Comparison of ENCODE assay signal across 14 cellular contexts in genomic region chr10:79318369-79318768, GRCh38. TPM values are rescaled to one million over a fixed set of nuclear protein-coding genes. Genes with fewer than 3 reads are reported as not detected.
A peak's percentile ranks its signal among the peaks of the same experiment; 100 is the strongest.
DNase-seq lines count a peak whose midpoint lies in the region; ATAC-seq and TF ChIP-seq lines count a peak whose summit lies in the region.
"Had no signal": no experiment of that assay in that cellular context is flagged by ENCODE, and none has a peak within 500 bp of the region (broad histone marks: within the 10 kb centered on the region; RNA-seq: fewer than 3 reads in every experiment).

No MANE protein-coding gene starts in this region.

- H3K4me3 ChIP-seq in MM.1S (ENCODE audit: low read length) (peak overlapping the region; percentile 16; the same call in 1 of the 2 replicates), neutrophil (ENCODE audit: low read depth in 1 of 2, low read length in 1 of 2) (peak overlapping the region in 1 of 2 experiments; percentile 35)
- H3K4me3 ChIP-seq: adrenal gland had no signal

- no peak overlapping the region for H2AFZ ChIP-seq in MM.1S (ENCODE audit: low read length)

- peak overlapping the region; percentile 69 for H3K4me3 Mint-ChIP-seq in activated naive CD8-positive, alpha-beta T cell treated with anti-CD3 and anti-CD28 coated beads, Interleukin-2, amount 50 U/mL, for 24 hours

- peaks cover 3% of the 10 kb centered on the region for H3K27me3 Mint-ChIP-seq in activated naive CD8-positive, alpha-beta T cell treated with anti-CD3 and anti-CD28 coated beads, Interleukin-2, amount 50 U/mL, for 24 hours

- TF ChIP-seq CTCF in MM.1S (IDR thresholded peaks at IDR 0.05; ENCODE audit: low read length) (no peak), neutrophil (IDR thresholded peaks at IDR 0.05) (no peak)

- H3K27ac ChIP-seq in MM.1S (ENCODE audit: low read length) = peak overlapping the region; percentile 77; the same call in 1 of the 2 replicates
- peak overlapping the region; percentile 81 for H3K27ac ChIP-seq in neutrophil
- H3K27ac ChIP-seq: 22Rv1, WERI-Rb-1 had no signal

- H3K27me3 ChIP-seq in MM.1S (replicated peaks; ENCODE audit: insufficient read depth, low read length) = no peaks in the 10 kb centered on the region
- no peaks in the 10 kb centered on the region for H3K27me3 ChIP-seq in neutrophil
- H3K27me3 ChIP-seq: adrenal gland had no signal

- H3K4me1 ChIP-seq in MM.1S (ENCODE audit: low read length) (peaks cover 37% of the 10 kb centered on the region), neutrophil (ENCODE audit: control insufficient read depth in 1 of 2, insufficient read depth in 1 of 2, low read depth in 1 of 2, low read length in 1 of 2) (peaks cover 68 to 71% of the 10 kb centered on the region in 2 experiments)

- H3K27ac Mint-ChIP-seq in activated naive CD8-positive, alpha-beta T cell treated with anti-CD3 and anti-CD28 coated beads, Interleukin-2, amount 50 U/mL, for 24 hours = peak overlapping the region; percentile 94

- H3F3A ChIP-seq in MM.1S (ENCODE audit: insufficient read depth, low read length) = peaks cover 26% of the 10 kb centered on the region

- peak overlapping the region; percentile 48 for H3K9ac ChIP-seq in MM.1S (ENCODE audit: low read length)

- no peaks in the 10 kb centered on the region for H4K20me1 ChIP-seq in MM.1S (ENCODE audit: insufficient read depth, low read length)

- peaks cover 5% of the 10 kb centered on the region for H3K36me3 Mint-ChIP-seq in activated naive CD8-positive, alpha-beta T cell treated with anti-CD3 and anti-CD28 coated beads, Interleukin-2, amount 50 U/mL, for 24 hours (ENCODE audit: low read depth)

- no peak for ATAC-seq in activated naive CD8-positive, alpha-beta T cell treated with anti-CD3 and anti-CD28 coated beads, Interleukin-2, amount 50 U/mL, for 24 hours
- ATAC-seq in esophagus mucosa = no peak
- ATAC-seq: Panc1 had no signal

- H3K9me3 ChIP-seq in MM.1S (replicated peaks; ENCODE audit: insufficient read depth, low read length) (no peaks in the 10 kb centered on the region), neutrophil (no peaks in the 10 kb centered on the region)
- H3K9me3 ChIP-seq: adrenal gland had no signal

- H3K36me3 ChIP-seq in MM.1S (replicated peaks; ENCODE audit: insufficient read depth, low read length) = no peaks in the 10 kb centered on the region
- peaks cover 16% of the 10 kb centered on the region for H3K36me3 ChIP-seq in neutrophil

- peak; percentile 32 for DNase-seq in NK-92 treated with Interleukin-12 subunit alpha and Interleukin-12 subunit beta, amount 100 ng/mL, for 24 hours (lab: John Stamatoyannopoulos, UW)
- DNase-seq in NK-92 (lab: John Stamatoyannopoulos, UW; ENCODE audit: unreplicated experiment) (no peak), MM.1S (no peak), NCI-H2029 treated with DMSO at 0.1 percent for 48 hours (lab: John Stamatoyannopoulos, UW) (no peak), iPS-NIHi7 (ENCODE audit: extremely low spot score) (no peak)
- no peak for DNase-seq in activated naive CD8-positive, alpha-beta T cell treated with anti-CD3 and anti-CD28 coated beads, Interleukin-2, amount 50 U/mL, for 24 hours
- DNase-seq: effector CD8-positive, alpha-beta T cell; NCI-H187; WERI-Rb-1 had no signal

- peak overlapping the region; percentile 80 for H3K4me2 ChIP-seq in MM.1S (ENCODE audit: low read depth, low read length)

- H3K4me1 Mint-ChIP-seq in activated naive CD8-positive, alpha-beta T cell treated with anti-CD3 and anti-CD28 coated beads, Interleukin-2, amount 50 U/mL, for 24 hours = peaks cover 76% of the 10 kb centered on the region

- H3K9me2 ChIP-seq in MM.1S (replicated peaks; ENCODE audit: insufficient read depth, low read length) = no peaks in the 10 kb centered on the region

- H3K79me2 ChIP-seq in MM.1S (ENCODE audit: low read length) = no peaks in the 10 kb centered on the region

- H3K9me3 Mint-ChIP-seq in activated naive CD8-positive, alpha-beta T cell treated with anti-CD3 and anti-CD28 coated beads, Interleukin-2, amount 50 U/mL, for 24 hours = peaks cover 13% of the 10 kb centered on the region

RNA-seq across cellular contexts. Expression of gene PPIF, which starts 28.9 kb away (rescaled TPM):
- total RNA-seq in esophagus mucosa = 77.8 TPM
